22 cellular contexts compared by ENCODE assay signal in the genomic region with DNA sequence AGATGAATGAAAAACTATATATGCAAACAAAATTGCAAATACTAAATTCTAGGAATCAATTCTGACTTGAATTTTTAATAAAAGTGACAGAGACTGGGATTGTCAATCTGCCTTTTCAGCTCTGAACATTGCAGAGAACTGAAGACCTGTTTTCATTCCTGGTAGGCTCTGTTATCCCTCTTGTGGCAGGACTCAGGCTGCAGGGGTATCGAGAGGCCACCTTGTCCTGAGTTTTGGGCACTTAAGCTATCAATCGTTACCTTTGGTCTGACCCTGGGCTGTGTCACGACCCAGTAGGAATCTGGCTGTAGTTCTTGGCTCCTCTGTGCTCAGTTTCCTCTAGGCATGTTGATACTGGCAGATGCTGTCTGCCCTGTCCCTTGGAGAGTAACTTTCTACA.
DNase-seq lines count a peak whose midpoint lies in the region; ATAC-seq, FAIRE-seq and TF ChIP-seq lines count a peak whose summit lies in the region.
"Had no signal": no experiment of that assay in that cellular context is flagged by ENCODE, and none has a peak within 500 bp of the region (broad histone marks: within the 10 kb centered on the region; RNA-seq: fewer than 3 reads in every experiment).

No MANE protein-coding gene starts in this region.

- no peak overlapping the region for H2AK5ac ChIP-seq in H1 (ENCODE audit: low read depth, low read length)

- intact Hi-C loops in MCF 10A (cut with micrococcal nuclease), result no loop called here
- intact Hi-C loops in breast epithelium (cut with DNase I; ENCODE audit: low total_unique reads), result loop anchor here (5.0 kb wide), 1 partner anchor 1247 kb away; no protein-coding TSS in a partner anchor

- H3K9me3 ChIP-seq in breast epithelium (no peaks in the 10 kb centered on the region), MG63 (no peaks in the 10 kb centered on the region), H1 (ENCODE audit: insufficient read depth in 2 of 2, low read depth in 1 of 2, low read length in 1 of 2) (no peaks in the 10 kb centered on the region), parathyroid adenoma (ENCODE audit: control insufficient read depth, low read length) (no peaks in the 10 kb centered on the region)

- no peak overlapping the region for H3K56ac ChIP-seq in H1 (replicated peaks; ENCODE audit: insufficient read length, low read depth, low read length)

- no peaks in the 10 kb centered on the region for H3K79me2 ChIP-seq in H1 (ENCODE audit: control insufficient read depth in 1 of 2, insufficient read depth in 2 of 2, low read length in 2 of 2)
- no peaks in the 10 kb centered on the region for H3K79me2 ChIP-seq in parathyroid adenoma

- H3K27ac ChIP-seq in breast epithelium (no peak overlapping the region), H1 (ENCODE audit: low read depth, low read length) (no peak overlapping the region), parathyroid adenoma (no peak overlapping the region)
- H3K27ac ChIP-seq: PC-9, RWPE1 had no signal

- no peak for TF ChIP-seq CTCF in MCF 10A (IDR thresholded peaks at IDR 0.05; ENCODE audit: unreplicated experiment)
- no peak for TF ChIP-seq CTCF in breast epithelium (IDR thresholded peaks at IDR 0.05)
- peak; percentile 42 to 53 (median 46) for TF ChIP-seq CTCF in H1 (IDR thresholded peaks at IDR 0.05; ENCODE audit: control extremely low read depth in 1 of 3, insufficient read depth in 1 of 3, low read depth in 1 of 3, low read length in 3 of 3)
- TF ChIP-seq CTCF in parathyroid adenoma (IDR thresholded peaks at IDR 0.05), result peak; percentile 25

- TF ChIP-seq RAD21 in H1 (IDR thresholded peaks at IDR 0.05 in 1 of 2, conservative IDR thresholded peaks at IDR 0.05 in 1 of 2; ENCODE audit: low read depth in 2 of 2, low read length in 2 of 2), result peak; percentile 48 to 64

- no peak for FAIRE-seq in H1 (lab: Jason Lieb, UNC)

- no peak overlapping the region for H3K4ac ChIP-seq in H1 (replicated peaks; ENCODE audit: insufficient read length, low read depth, low read length)

- H3K4me2 ChIP-seq in H1 (ENCODE audit: insufficient read depth in 1 of 2, low read depth in 2 of 2, low read length in 2 of 2) (no peak overlapping the region), parathyroid adenoma (ENCODE audit: low read length) (no peak overlapping the region)
- H3K4me2 ChIP-seq: PC-9 had no signal

- H2BK20ac ChIP-seq in H1 (ENCODE audit: low read length), result no peak overlapping the region

- POLR2A ChIA-PET in MCF 10A (lab: Yijun Ruan, JAX) (no interaction called here), H1 (lab: Charles Lee; ENCODE audit: partially characterized antibody) (no interaction called here)

- no peaks in the 10 kb centered on the region for H3K23me2 ChIP-seq in H1 (ENCODE audit: low read depth, low read length)

- H4K91ac ChIP-seq in H1 (replicated peaks; ENCODE audit: insufficient read length, low read length), result no peak overlapping the region

- no peak for ATAC-seq in GM18502 (IDR thresholded peaks at IDR 0.05; ENCODE audit: poor library complexity, unreplicated experiment)

- CTCF ChIA-PET in MCF 10A (lab: Yijun Ruan, JAX) (interaction anchor here (0.6 to 1.6 kb wide), 2 partner anchors 10 to 13 kb away, joined by 3 to 5 read pairs; no protein-coding TSS in a partner anchor), H1 (lab: Charles Lee; ENCODE audit: partially characterized antibody) (interaction anchor here (0.7 to 4.7 kb wide), 9 partner anchors 14 to 422 kb away, joined by 3 to 28 read pairs (median 3); no protein-coding TSS in a partner anchor)

- no peaks in the 10 kb centered on the region for H3K36me3 Mint-ChIP-seq in MCF 10A (ENCODE audit: insufficient read depth, unreplicated experiment)
- H3K36me3 Mint-ChIP-seq: CD8-positive, alpha-beta memory T cell had no signal

- H3K9ac ChIP-seq in H1 (replicated peaks in 1 of 4; ENCODE audit: extremely low read depth in 1 of 4, low read depth in 3 of 4, low read length in 3 of 4) (no peak overlapping the region), parathyroid adenoma (no peak overlapping the region)

- no peak overlapping the region for H2BK5ac ChIP-seq in H1 (ENCODE audit: low read depth, low read length)

- H2BK15ac ChIP-seq in H1 (ENCODE audit: low read length), result no peak overlapping the region

- no peaks in the 10 kb centered on the region for H3K9me3 Mint-ChIP-seq in MCF 10A (ENCODE audit: unreplicated experiment)

- no peak overlapping the region for H3K27ac Mint-ChIP-seq in MCF 10A (ENCODE audit: low read depth, unreplicated experiment)
- H3K27ac Mint-ChIP-seq: CD8-positive, alpha-beta memory T cell; HFFc6 had no signal

- peak; percentile 13 for DNase-seq in MCF 10A (ENCODE audit: unreplicated experiment)
- no peak for DNase-seq in breast epithelium (ENCODE audit: low spot score in 2 of 2)
- DNase-seq in MG63, result peak; percentile 27
- no peak for DNase-seq in H1 (ENCODE audit: low read depth in 1 of 2, low spot score in 2 of 2)
- no peak for DNase-seq in NCI-H524 (lab: John Stamatoyannopoulos, UW)
- DNase-seq in nucleus accumbens (lab: John Stamatoyannopoulos, UW), result no peak
- DNase-seq: AML-193; C1 segment of cervical spinal cord; Calu3; CD8-positive, alpha-beta memory T cell; DMS53; H7; HFFc6; NCI-H1105; NCI-H146; NCI-H2029; NCI-H2171; NCI-H526; PC-9 had no signal

- H3K23ac ChIP-seq in H1 (ENCODE audit: insufficient read length), result no peak overlapping the region

- no peak overlapping the region for H3K4me3 Mint-ChIP-seq in MCF 10A (ENCODE audit: unreplicated experiment)
- H3K4me3 Mint-ChIP-seq: CD8-positive, alpha-beta memory T cell; HFFc6 had no signal

- no peak overlapping the region for H4K5ac ChIP-seq in H1 (ENCODE audit: insufficient read length, low read depth, low read length)

- H2AFZ ChIP-seq in H1 (ENCODE audit: low read length), result no peak overlapping the region
- no peak overlapping the region for H2AFZ ChIP-seq in parathyroid adenoma
- H2AFZ ChIP-seq: PC-9 had no signal

- H2BK120ac ChIP-seq in H1 (replicated peaks; ENCODE audit: low read depth, low read length), result no peak overlapping the region

- no peaks in the 10 kb centered on the region for H3K27me3 Mint-ChIP-seq in MCF 10A (ENCODE audit: insufficient read depth, unreplicated experiment)

- H3K36me3 ChIP-seq in breast epithelium, result no peaks in the 10 kb centered on the region
- no peaks in the 10 kb centered on the region for H3K36me3 ChIP-seq in MG63
- no peaks in the 10 kb centered on the region for H3K36me3 ChIP-seq in H1 (ENCODE audit: control insufficient read depth in 2 of 4, insufficient read depth in 4 of 4, low read length in 3 of 4)
- H3K36me3 ChIP-seq in parathyroid adenoma (ENCODE audit: control insufficient read depth, insufficient read depth, low read length), result no peaks in the 10 kb centered on the region

- WGBS in H1 (ENCODE audit: extremely low coverage in 1 of 2, insufficient coverage in 1 of 2, insufficient read length in 1 of 2, insufficient replicate concordance in 2 of 2, low coverage in 1 of 2, low lambda C conversion rate in 2 of 2, missing lambda C conversion rate in 1 of 2), 2 experiments, result 85% methylated on average over 3 of the region's 3 CpGs; no CpG with 5 or more reads in 1 of the 2 experiments

- TF ChIP-seq POLR2A in breast epithelium (IDR thresholded peaks at IDR 0.05) (no peak), H1 (IDR thresholded peaks at IDR 0.05; ENCODE audit: control extremely low read depth in 1 of 2, low read depth in 2 of 2, low read length in 2 of 2) (no peak)

- H2BK12ac ChIP-seq in H1 (ENCODE audit: low read depth, low read length), result no peak overlapping the region

- no peaks in the 10 kb centered on the region for H3K79me1 ChIP-seq in H1 (ENCODE audit: low read depth, low read length)

- H3K4me1 Mint-ChIP-seq in MCF 10A (ENCODE audit: insufficient read depth, unreplicated experiment), result peaks cover 31% of the 10 kb centered on the region
- H3K4me1 Mint-ChIP-seq: CD8-positive, alpha-beta memory T cell had no signal

- H4K8ac ChIP-seq in H1 (ENCODE audit: extremely low read depth, insufficient read depth, low read length), result no peak overlapping the region

- H3K27me3 ChIP-seq in breast epithelium (no peaks in the 10 kb centered on the region), MG63 (no peaks in the 10 kb centered on the region), H1 (replicated peaks in 1 of 4; ENCODE audit: control insufficient read depth in 3 of 4, extremely low read depth in 1 of 4, insufficient read depth in 3 of 4, low read length in 3 of 4) (no peaks in the 10 kb centered on the region), parathyroid adenoma (ENCODE audit: control insufficient read depth, insufficient read depth, low read length) (no peaks in the 10 kb centered on the region)

- BruUV-seq in MCF 10A (replicated peaks; lab: Mats Ljungman, UMichigan), result no TSS peak

- H3K18ac ChIP-seq in H1 (ENCODE audit: extremely low read depth, low read length), result no peak overlapping the region

- H4K20me1 ChIP-seq in H1 (replicated peaks in 1 of 2; ENCODE audit: control insufficient read depth in 1 of 2, insufficient read depth in 2 of 2, low read length in 2 of 2), result no peaks in the 10 kb centered on the region

- no peak overlapping the region for H3K4me3 ChIP-seq in breast epithelium
- H3K4me3 ChIP-seq in MG63, result no peak overlapping the region
- H3K4me3 ChIP-seq in H1 (ENCODE audit: extremely low read depth in 1 of 4, insufficient read depth in 2 of 4, low read depth in 3 of 4, low read length in 4 of 4), result no peak overlapping the region
- H3K4me3 ChIP-seq in parathyroid adenoma (ENCODE audit: low read depth, low read length), result no peak overlapping the region
- H3K4me3 ChIP-seq: PC-9 had no signal

- H3K14ac ChIP-seq in H1 (ENCODE audit: insufficient read length), result no peak overlapping the region

- no peak for TF ChIP-seq EP300 in H1 (IDR thresholded peaks at IDR 0.05; ENCODE audit: borderline replicate concordance in 1 of 2, low read depth in 2 of 2, low read length in 2 of 2)

- H3K4me1 ChIP-seq in breast epithelium (peaks cover 0 to 7% of the 10 kb centered on the region in 2 donors), H1 (replicated peaks in 1 of 4; ENCODE audit: control insufficient read depth in 3 of 4, insufficient read depth in 4 of 4, low read length in 3 of 4) (peaks cover 0 to 2% (median 0%) of the 10 kb centered on the region in 4 experiments; a peak in 2 of 7 replicates), parathyroid adenoma (peaks cover 42% of the 10 kb centered on the region)

TF ChIP-seq in H1, 55 proteins besides CTCF, POLR2A, EP300 and RAD21:
- TF ChIP-seq EGR1 (IDR thresholded peaks at IDR 0.05; ENCODE audit: borderline replicate concordance, low read depth, low read length) (no peak), NRF1 (IDR thresholded peaks at IDR 0.05; ENCODE audit: low read depth, low read length) (no peak), POU5F1 (IDR thresholded peaks at IDR 0.05; ENCODE audit: low read depth, low read length) (no peak), TCF12 (IDR thresholded peaks at IDR 0.05; ENCODE audit: low read depth, low read length) (no peak), CEBPB (IDR thresholded peaks at IDR 0.05; ENCODE audit: low read depth, low read length) (no peak), HDAC6 (IDR thresholded peaks at IDR 0.05; ENCODE audit: low read depth, low read length) (no peak), SIN3A (conservative IDR thresholded peaks at IDR 0.05 in 1 of 2, IDR thresholded peaks at IDR 0.05 in 1 of 2; ENCODE audit: low read depth in 1 of 2, low read length in 2 of 2) (no peak), SRF (IDR thresholded peaks at IDR 0.05; ENCODE audit: low read depth, low read length) (no peak), BACH1 (IDR thresholded peaks at IDR 0.05; ENCODE audit: low read length) (no peak)

Comparison
In these comparisons a context has a peak if more than half of its experiments do, and no peak if none do; other contexts are left out.
1. DNase-seq: peak in MCF 10A (single experiment) and MG63 (single experiment); none in breast epithelium (0 of 2), H1 (0 of 2), NCI-H524 (0 of 2) and nucleus accumbens (0 of 56).
2. CTCF ChIP-seq: peak in H1 (3 of 3) and parathyroid adenoma (single experiment); none in MCF 10A (single experiment) and breast epithelium (0 of 3).